Comparison of ENCODE assay signal across 14 cellular contexts in genomic region chr6:15263780-15264374, GRCh38. TPM values are rescaled to one million over a fixed set of nuclear protein-coding genes. Genes with fewer than 3 reads are reported as not detected.
DNase-seq lines count a peak whose midpoint lies in the region; ATAC-seq and TF ChIP-seq lines count a peak whose summit lies in the region.
"Had no signal": no experiment of that assay in that cellular context is flagged by ENCODE, and none has a peak within 500 bp of the region (broad histone marks: within the 10 kb centered on the region; RNA-seq: fewer than 3 reads in every experiment).

No MANE protein-coding gene starts in this region.

- H3K36me3 ChIP-seq in BLaER1, result peaks cover 13% of the 10 kb centered on the region
- no peaks in the 10 kb centered on the region; the same call in none of the 2 replicates for H3K36me3 ChIP-seq in GM23338 (ENCODE audit: insufficient read depth)
- H3K36me3 ChIP-seq in left lung, result no peaks in the 10 kb centered on the region
- H3K36me3 ChIP-seq: right atrium auricular region had no signal

- no peaks in the 10 kb centered on the region; the same call in 1 of the 3 replicates for H3K9me3 Mint-ChIP-seq in GM23338
- no peaks in the 10 kb centered on the region for H3K9me3 Mint-ChIP-seq in activated naive CD8-positive, alpha-beta T cell (ENCODE audit: low read depth)
- no peaks in the 10 kb centered on the region for H3K9me3 Mint-ChIP-seq in memory B cell

- H4K20me1 ChIP-seq in BLaER1 (peaks cover 100% of the 10 kb centered on the region), GM23338 (replicated peaks; ENCODE audit: insufficient read depth) (peaks cover 74% of the 10 kb centered on the region)

- H3K27ac ChIP-seq in BLaER1 (peak overlapping the region; percentile 82), GM23338 (ENCODE audit: low read depth) (peak overlapping the region; percentile 69), left lung (no peak overlapping the region)

- H3K36me3 Mint-ChIP-seq in GM23338 (ENCODE audit: low read depth) (peaks cover 34% of the 10 kb centered on the region; the same call in 2 of the 3 replicates), memory B cell (peaks cover 2% of the 10 kb centered on the region)
- H3K36me3 Mint-ChIP-seq in activated naive CD8-positive, alpha-beta T cell, result peaks cover 9% of the 10 kb centered on the region

- H3K9ac ChIP-seq in BLaER1, result 0 out of 2 replicates have a peak overlapping the region, but pooled peaks have one; percentile 11

- no peak overlapping the region for H3K4me3 ChIP-seq in BLaER1
- peak overlapping the region; percentile 43 for H3K4me3 ChIP-seq in GM23338
- H3K4me3 ChIP-seq in left lung, result no peak overlapping the region
- H3K4me3 ChIP-seq: right atrium auricular region had no signal

- H3K4me3 Mint-ChIP-seq in GM23338, result peak overlapping the region; percentile 67
- peak overlapping the region; percentile 79 for H3K4me3 Mint-ChIP-seq in activated naive CD8-positive, alpha-beta T cell
- H3K4me3 Mint-ChIP-seq in memory B cell, result no peak overlapping the region

- no peak for DNase-seq in GM23338 (ENCODE audit: low spot score)
- DNase-seq in memory B cell (ENCODE audit: low spot score in 2 of 2), result no peak
- DNase-seq in NCI-H128 (lab: John Stamatoyannopoulos, UW; ENCODE audit: unreplicated experiment), result no peak
- DNase-seq in left lung, result no peak
- DNase-seq: activated CD4-positive, alpha-beta T cell treated with anti-CD3 and anti-CD28 coated beads for 4 hours; activated gamma-delta T cell treated with Interleukin-2 at 50 U/mL for 16 hours; kidney; MV-4-11; PC-3 had no signal

- H3K4me1 Mint-ChIP-seq in GM23338 (peaks cover 91% of the 10 kb centered on the region), memory B cell (peaks cover 71% of the 10 kb centered on the region)
- peaks cover 90% of the 10 kb centered on the region for H3K4me1 Mint-ChIP-seq in activated naive CD8-positive, alpha-beta T cell (ENCODE audit: low read depth)

- H3K9me3 ChIP-seq in BLaER1 (no peaks in the 10 kb centered on the region), left lung (no peaks in the 10 kb centered on the region)
- H3K9me3 ChIP-seq: right atrium auricular region had no signal

- H3K27ac Mint-ChIP-seq in GM23338 (peak overlapping the region; percentile 80), memory B cell (peak overlapping the region; percentile 15)
- H3K27ac Mint-ChIP-seq in activated naive CD8-positive, alpha-beta T cell, result peak overlapping the region; percentile 37

- H3K9me2 ChIP-seq in GM23338 (ENCODE audit: insufficient read depth), result no peaks in the 10 kb centered on the region

- peaks cover 17% of the 10 kb centered on the region for H3K27me3 Mint-ChIP-seq in GM23338 (ENCODE audit: insufficient read depth, low read depth, poor library complexity)
- no peaks in the 10 kb centered on the region for H3K27me3 Mint-ChIP-seq in activated naive CD8-positive, alpha-beta T cell
- H3K27me3 Mint-ChIP-seq in memory B cell, result no peaks in the 10 kb centered on the region

- no peak overlapping the region for H2AFZ ChIP-seq in GM23338

- H3K79me2 ChIP-seq in GM23338 (replicated peaks; ENCODE audit: insufficient read depth), result peaks cover 100% of the 10 kb centered on the region

- H3K4me1 ChIP-seq in BLaER1 (peaks cover 93% of the 10 kb centered on the region), GM23338 (ENCODE audit: insufficient read depth) (peaks cover 97% of the 10 kb centered on the region), left lung (peaks cover 33 to 93% of the 10 kb centered on the region in 2 donors)

- intact Hi-C loops in left lung (cut with DNase I), result no loop called here

- ATAC-seq in GM23338 (no peak), memory B cell (ENCODE audit: low read depth) (no peak), HG02642 (IDR thresholded peaks at IDR 0.05; ENCODE audit: poor library complexity, unreplicated experiment) (no peak), left lung (no peak), HG02852 (IDR thresholded peaks at IDR 0.05; ENCODE audit: unreplicated experiment) (no peak)
- ATAC-seq: PC-3 had no signal

- H3K27me3 ChIP-seq in BLaER1 (no peaks in the 10 kb centered on the region), GM23338 (ENCODE audit: insufficient read depth) (no peaks in the 10 kb centered on the region), left lung (no peaks in the 10 kb centered on the region)
- H3K27me3 ChIP-seq: right atrium auricular region had no signal

- no peak for TF ChIP-seq CTCF in GM23338 (conservative IDR thresholded peaks at IDR 0.05; ENCODE audit: low read depth in 2 of 2)
- no peak for TF ChIP-seq CTCF in left lung (IDR thresholded peaks at IDR 0.05)

- H3K4me2 ChIP-seq in BLaER1 (peak overlapping the region; percentile 92), GM23338 (peak overlapping the region; percentile 90)

- peaks cover 52% of the 10 kb centered on the region for H3F3A ChIP-seq in GM23338 (replicated peaks; ENCODE audit: low read depth)

TF ChIP-seq in GM23338, 12 proteins besides CTCF, POLR2A, EP300 and RAD21:
- TF ChIP-seq ZNF331 (CRISPR knock-in tag; IDR thresholded peaks at IDR 0.05; ENCODE audit: low read depth) (no peak), POLR2AphosphoS5 (IDR thresholded peaks at IDR 0.05; ENCODE audit: low read depth) (no peak; the same call in 1 of the 2 replicates)

RNA-seq across cellular contexts. Expression of gene JARID2, which starts 18.0 kb away (rescaled TPM):
- total RNA-seq in GM23338 (2014; rRNA removed; shearing (Covaris generic)), result 177 and 196 TPM in 2 replicates
- polyA plus RNA-seq in GM23338 (2016; fragmentation: Nextera tagmentation; extraction: Ambion mirVana), result 87.6 and 92.8 TPM in 2 replicates
- 10 to 100 TPM; 10.2 to 14.5 TPM for total RNA-seq in left lung

Comparison
In these comparisons a context has a peak if more than half of its experiments do, and no peak if none do; other contexts are left out.
1. H3K27ac ChIP-seq: peak in BLaER1 (single experiment) and GM23338 (single experiment); none in left lung (0 of 2).
2. H3K27ac Mint-ChIP-seq: peak in every context shown above with its lines; median percentile 80 in GM23338; 37 in activated naive CD8-positive, alpha-beta T cell; 15 in memory B cell.
3. RNA of gene JARID2, which starts 18.0 kb away (total RNA-seq): 177 to 196 TPM in GM23338; 10.2 to 14.5 TPM in left lung; every median in the first group is over 10 times any median in the second.